16 cellular contexts compared by ENCODE assay signal in the genomic region with DNA sequence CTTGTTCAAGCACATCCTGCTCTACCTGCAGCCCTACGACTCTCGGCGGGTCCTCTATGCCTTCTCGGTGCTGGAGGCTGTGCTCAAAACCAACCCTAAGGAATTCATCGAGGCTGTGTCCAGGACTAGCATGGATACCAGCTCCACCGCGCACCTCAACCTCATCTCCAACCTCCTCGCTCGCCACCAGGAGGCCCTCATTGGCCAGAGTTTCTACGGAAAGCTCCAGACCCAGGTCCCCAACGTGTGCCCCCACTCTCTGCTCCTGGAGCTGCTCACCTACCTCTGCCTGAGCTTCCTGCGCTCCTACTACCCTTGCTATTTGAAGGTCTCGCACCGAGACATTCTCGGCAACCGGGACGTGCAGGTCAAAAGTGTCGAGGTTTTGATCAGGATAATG.
A peak's percentile ranks its signal among the peaks of the same experiment; 100 is the strongest.
DNase-seq lines count a peak whose midpoint lies in the region; ATAC-seq and TF ChIP-seq lines count a peak whose summit lies in the region.
"Had no signal": no experiment of that assay in that cellular context is flagged by ENCODE, and none has a peak within 500 bp of the region (broad histone marks: within the 10 kb centered on the region; RNA-seq: fewer than 3 reads in every experiment).

No MANE protein-coding gene starts in this region.

- H3K9me3 Mint-ChIP-seq in effector memory CD8-positive, alpha-beta T cell: no peaks in the 10 kb centered on the region
- H3K9me3 Mint-ChIP-seq: IgD-negative memory B cell had no signal

- ATAC-seq in left colon: peak; percentile 11
- ATAC-seq in effector memory CD8-positive, alpha-beta T cell (replicated peaks): no peak
- ATAC-seq: GM12878 had no signal

- DNase-seq in H7 (peak; percentile 65), WERI-Rb-1 (no peak), left colon (no peak), thyroid gland (no peak), NCI-H1436 treated with DMSO at 0.1 percent for 48 hours (lab: John Stamatoyannopoulos, UW) (no peak), adrenal gland (no peak)
- DNase-seq in effector memory CD8-positive, alpha-beta T cell: no peak
- DNase-seq: CD4-positive, CD25-positive, alpha-beta regulatory T cell; NCI-H187 treated with DMSO at 0.1 percent for 48 hours; NCI-H446; NCI-H774; SHP77; SK-N-SH; T-helper 1 cell had no signal

- TF ChIP-seq CTCF in WERI-Rb-1 (IDR thresholded peaks at IDR 0.05; ENCODE audit: low read depth, low read length) (peak; percentile 23; the same call in 1 of the 2 replicates), thyroid gland (IDR thresholded peaks at IDR 0.05) (no peak), adrenal gland (IDR thresholded peaks at IDR 0.05) (no peak)

- no peaks in the 10 kb centered on the region for H3K27me3 ChIP-seq in H7 (ENCODE audit: control insufficient read depth, insufficient read depth, low read length)
- H3K27me3 ChIP-seq in WERI-Rb-1 (ENCODE audit: insufficient read depth, low read depth, severe bottlenecking): no peaks in the 10 kb centered on the region
- H3K27me3 ChIP-seq in thyroid gland: no peaks in the 10 kb centered on the region
- no peaks in the 10 kb centered on the region for H3K27me3 ChIP-seq in adrenal gland

- no peak overlapping the region for H3K27ac Mint-ChIP-seq in effector memory CD8-positive, alpha-beta T cell
- H3K27ac Mint-ChIP-seq: CD4-positive, CD25-positive, alpha-beta regulatory T cell had no signal

- H3K4me3 ChIP-seq in H7 (ENCODE audit: insufficient read depth, low read depth, low read length) (no peak overlapping the region), WERI-Rb-1 (ENCODE audit: low read depth, low read length) (no peak overlapping the region), thyroid gland (replicated peaks in 1 of 3) (no peak overlapping the region), adrenal gland (no peak overlapping the region)
- H3K4me3 ChIP-seq: GM12878 had no signal

- WGBS in thyroid gland, 2 donors: 90 to 91% methylated on average over 15 to 18 of the region's 18 CpGs
- 95 to 98% (median 96%) methylated on average over 7 to 18 of the region's 18 CpGs for WGBS in adrenal gland, 4 donors

- no peak overlapping the region for H3K27ac ChIP-seq in WERI-Rb-1
- peak overlapping the region in 2 of 3 donors; percentile 24 to 44 for H3K27ac ChIP-seq in thyroid gland
- H3K27ac ChIP-seq in adrenal gland: no peak overlapping the region

- no peak overlapping the region for H3K4me3 Mint-ChIP-seq in effector memory CD8-positive, alpha-beta T cell
- H3K4me3 Mint-ChIP-seq: CD4-positive, CD25-positive, alpha-beta regulatory T cell had no signal

- no peaks in the 10 kb centered on the region for H3K4me1 Mint-ChIP-seq in effector memory CD8-positive, alpha-beta T cell (ENCODE audit: low read depth in 2 of 2)

- TF ChIP-seq POLR2A in thyroid gland (IDR thresholded peaks at IDR 0.05): no peak
- TF ChIP-seq POLR2A in adrenal gland (IDR thresholded peaks at IDR 0.05): no peak

- H3K9me3 ChIP-seq in WERI-Rb-1 (ENCODE audit: severe bottlenecking) (no peaks in the 10 kb centered on the region), thyroid gland (no peaks in the 10 kb centered on the region), adrenal gland (replicated peaks in 1 of 3) (no peaks in the 10 kb centered on the region)
- H3K9me3 ChIP-seq: SK-N-SH had no signal

- H3K4me1 ChIP-seq in thyroid gland: peaks cover 7 to 8% of the 10 kb centered on the region in 2 donors
- no peaks in the 10 kb centered on the region for H3K4me1 ChIP-seq in adrenal gland (replicated peaks in 1 of 2)

- intact Hi-C loops in left colon (cut with DNase I, micrococcal nuclease) (no loop called here), thyroid gland (cut with DNase I) (no loop called here), adrenal gland (cut with DNase I) (no loop called here)

- H3K36me3 ChIP-seq in H7 (replicated peaks; ENCODE audit: control insufficient read depth, insufficient read depth, low read length) (no peaks in the 10 kb centered on the region; the same call in 1 of the 2 replicates), WERI-Rb-1 (peaks cover 63% of the 10 kb centered on the region), thyroid gland (peaks cover 0 to 8% of the 10 kb centered on the region in 2 donors), adrenal gland (replicated peaks in 1 of 2) (peaks cover 0 to 28% of the 10 kb centered on the region in 2 donors)

- H3K27me3 Mint-ChIP-seq in effector memory CD8-positive, alpha-beta T cell: no peaks in the 10 kb centered on the region
- H3K27me3 Mint-ChIP-seq: CD4-positive, CD25-positive, alpha-beta regulatory T cell; IgD-negative memory B cell had no signal

- peaks cover 49% of the 10 kb centered on the region for H3K36me3 Mint-ChIP-seq in effector memory CD8-positive, alpha-beta T cell (ENCODE audit: insufficient read depth)

Comparison
In these comparisons a context has a peak if more than half of its experiments do, and no peak if none do; other contexts are left out.
1. H3K27ac ChIP-seq: peak in thyroid gland (2 of 3); none in WERI-Rb-1 (single experiment) and adrenal gland (0 of 5).